Comparison of ENCODE assay signal across 1 cellular context in genomic region chr10:72253002-72253401, GRCh38.
TF ChIP-seq lines count a peak whose summit lies in the region.

No MANE protein-coding gene starts in this region.

TF ChIP-seq in GM23338, 12 proteins besides CTCF, POLR2A, EP300 and RAD21 (continued from another document):
- TF ChIP-seq, protein P1, sequence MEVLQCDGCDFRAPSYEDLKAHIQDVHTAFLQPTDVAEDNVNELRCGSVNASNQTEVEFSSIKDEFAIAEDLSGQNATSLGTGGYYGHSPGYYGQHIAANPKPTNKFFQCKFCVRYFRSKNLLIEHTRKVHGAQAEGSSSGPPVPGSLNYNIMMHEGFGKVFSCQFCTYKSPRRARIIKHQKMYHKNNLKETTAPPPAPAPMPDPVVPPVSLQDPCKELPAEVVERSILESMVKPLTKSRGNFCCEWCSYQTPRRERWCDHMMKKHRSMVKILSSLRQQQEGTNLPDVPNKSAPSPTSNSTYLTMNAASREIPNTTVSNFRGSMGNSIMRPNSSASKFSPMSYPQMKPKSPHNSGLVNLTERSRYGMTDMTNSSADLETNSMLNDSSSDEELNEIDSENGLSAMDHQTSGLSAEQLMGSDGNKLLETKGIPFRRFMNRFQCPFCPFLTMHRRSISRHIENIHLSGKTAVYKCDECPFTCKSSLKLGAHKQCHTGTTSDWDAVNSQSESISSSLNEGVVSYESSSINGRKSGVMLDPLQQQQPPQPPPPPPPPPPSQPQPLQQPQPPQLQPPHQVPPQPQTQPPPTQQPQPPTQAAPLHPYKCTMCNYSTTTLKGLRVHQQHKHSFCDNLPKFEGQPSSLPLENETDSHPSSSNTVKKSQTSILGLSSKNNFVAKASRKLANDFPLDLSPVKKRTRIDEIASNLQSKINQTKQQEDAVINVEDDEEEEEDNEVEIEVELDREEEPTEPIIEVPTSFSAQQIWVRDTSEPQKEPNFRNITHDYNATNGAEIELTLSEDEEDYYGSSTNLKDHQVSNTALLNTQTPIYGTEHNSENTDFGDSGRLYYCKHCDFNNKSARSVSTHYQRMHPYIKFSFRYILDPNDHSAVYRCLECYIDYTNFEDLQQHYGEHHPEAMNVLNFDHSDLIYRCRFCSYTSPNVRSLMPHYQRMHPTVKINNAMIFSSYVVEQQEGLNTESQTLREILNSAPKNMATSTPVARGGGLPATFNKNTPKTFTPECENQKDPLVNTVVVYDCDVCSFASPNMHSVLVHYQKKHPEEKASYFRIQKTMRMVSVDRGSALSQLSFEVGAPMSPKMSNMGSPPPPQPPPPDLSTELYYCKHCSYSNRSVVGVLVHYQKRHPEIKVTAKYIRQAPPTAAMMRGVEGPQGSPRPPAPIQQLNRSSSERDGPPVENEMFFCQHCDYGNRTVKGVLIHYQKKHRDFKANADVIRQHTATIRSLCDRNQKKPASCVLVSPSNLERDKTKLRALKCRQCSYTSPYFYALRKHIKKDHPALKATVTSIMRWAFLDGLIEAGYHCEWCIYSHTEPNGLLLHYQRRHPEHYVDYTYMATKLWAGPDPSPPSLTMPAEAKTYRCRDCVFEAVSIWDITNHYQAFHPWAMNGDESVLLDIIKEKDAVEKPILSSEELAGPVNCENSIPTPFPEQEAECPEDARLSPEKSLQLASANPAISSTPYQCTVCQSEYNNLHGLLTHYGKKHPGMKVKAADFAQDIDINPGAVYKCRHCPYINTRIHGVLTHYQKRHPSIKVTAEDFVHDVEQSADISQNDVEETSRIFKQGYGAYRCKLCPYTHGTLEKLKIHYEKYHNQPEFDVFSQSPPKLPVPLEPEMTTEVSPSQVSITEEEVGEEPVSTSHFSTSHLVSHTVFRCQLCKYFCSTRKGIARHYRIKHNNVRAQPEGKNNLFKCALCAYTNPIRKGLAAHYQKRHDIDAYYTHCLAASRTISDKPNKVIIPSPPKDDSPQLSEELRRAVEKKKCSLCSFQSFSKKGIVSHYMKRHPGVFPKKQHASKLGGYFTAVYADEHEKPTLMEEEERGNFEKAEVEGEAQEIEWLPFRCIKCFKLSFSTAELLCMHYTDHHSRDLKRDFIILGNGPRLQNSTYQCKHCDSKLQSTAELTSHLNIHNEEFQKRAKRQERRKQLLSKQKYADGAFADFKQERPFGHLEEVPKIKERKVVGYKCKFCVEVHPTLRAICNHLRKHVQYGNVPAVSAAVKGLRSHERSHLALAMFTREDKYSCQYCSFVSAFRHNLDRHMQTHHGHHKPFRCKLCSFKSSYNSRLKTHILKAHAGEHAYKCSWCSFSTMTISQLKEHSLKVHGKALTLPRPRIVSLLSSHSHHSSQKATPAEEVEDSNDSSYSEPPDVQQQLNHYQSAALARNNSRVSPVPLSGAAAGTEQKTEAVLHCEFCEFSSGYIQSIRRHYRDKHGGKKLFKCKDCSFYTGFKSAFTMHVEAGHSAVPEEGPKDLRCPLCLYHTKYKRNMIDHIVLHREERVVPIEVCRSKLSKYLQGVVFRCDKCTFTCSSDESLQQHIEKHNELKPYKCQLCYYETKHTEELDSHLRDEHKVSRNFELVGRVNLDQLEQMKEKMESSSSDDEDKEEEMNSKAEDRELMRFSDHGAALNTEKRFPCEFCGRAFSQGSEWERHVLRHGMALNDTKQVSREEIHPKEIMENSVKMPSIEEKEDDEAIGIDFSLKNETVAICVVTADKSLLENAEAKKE (CRISPR knock-in tag; IDR thresholded peaks at IDR 0.05), result no peak
- TF ChIP-seq JUNB (IDR thresholded peaks at IDR 0.05; ENCODE audit: unreplicated experiment) (no peak), EZH2phosphoT487 (IDR thresholded peaks at IDR 0.05; ENCODE audit: unreplicated experiment) (no peak), EZH2 (IDR thresholded peaks at IDR 0.05; ENCODE audit: low read depth, unreplicated experiment) (no peak), ZNF331 (CRISPR knock-in tag; IDR thresholded peaks at IDR 0.05; ENCODE audit: low read depth) (no peak), POLR2AphosphoS5 (IDR thresholded peaks at IDR 0.05; ENCODE audit: low read depth) (no peak), ZNF114 (CRISPR knock-in tag; IDR thresholded peaks at IDR 0.05) (no peak)
- TF ChIP-seq, protein P2, sequence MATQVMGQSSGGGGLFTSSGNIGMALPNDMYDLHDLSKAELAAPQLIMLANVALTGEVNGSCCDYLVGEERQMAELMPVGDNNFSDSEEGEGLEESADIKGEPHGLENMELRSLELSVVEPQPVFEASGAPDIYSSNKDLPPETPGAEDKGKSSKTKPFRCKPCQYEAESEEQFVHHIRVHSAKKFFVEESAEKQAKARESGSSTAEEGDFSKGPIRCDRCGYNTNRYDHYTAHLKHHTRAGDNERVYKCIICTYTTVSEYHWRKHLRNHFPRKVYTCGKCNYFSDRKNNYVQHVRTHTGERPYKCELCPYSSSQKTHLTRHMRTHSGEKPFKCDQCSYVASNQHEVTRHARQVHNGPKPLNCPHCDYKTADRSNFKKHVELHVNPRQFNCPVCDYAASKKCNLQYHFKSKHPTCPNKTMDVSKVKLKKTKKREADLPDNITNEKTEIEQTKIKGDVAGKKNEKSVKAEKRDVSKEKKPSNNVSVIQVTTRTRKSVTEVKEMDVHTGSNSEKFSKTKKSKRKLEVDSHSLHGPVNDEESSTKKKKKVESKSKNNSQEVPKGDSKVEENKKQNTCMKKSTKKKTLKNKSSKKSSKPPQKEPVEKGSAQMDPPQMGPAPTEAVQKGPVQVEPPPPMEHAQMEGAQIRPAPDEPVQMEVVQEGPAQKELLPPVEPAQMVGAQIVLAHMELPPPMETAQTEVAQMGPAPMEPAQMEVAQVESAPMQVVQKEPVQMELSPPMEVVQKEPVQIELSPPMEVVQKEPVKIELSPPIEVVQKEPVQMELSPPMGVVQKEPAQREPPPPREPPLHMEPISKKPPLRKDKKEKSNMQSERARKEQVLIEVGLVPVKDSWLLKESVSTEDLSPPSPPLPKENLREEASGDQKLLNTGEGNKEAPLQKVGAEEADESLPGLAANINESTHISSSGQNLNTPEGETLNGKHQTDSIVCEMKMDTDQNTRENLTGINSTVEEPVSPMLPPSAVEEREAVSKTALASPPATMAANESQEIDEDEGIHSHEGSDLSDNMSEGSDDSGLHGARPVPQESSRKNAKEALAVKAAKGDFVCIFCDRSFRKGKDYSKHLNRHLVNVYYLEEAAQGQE (IDR thresholded peaks at IDR 0.05; ENCODE audit: unreplicated experiment), result no peak
